28 cellular contexts compared by ENCODE assay signal in genomic region chr6:91161246-91161645, GRCh38.
"Had no signal": no experiment of that assay in that cellular context is flagged by ENCODE, and none has a peak within 500 bp of the region (broad histone marks: within the 10 kb centered on the region; RNA-seq: fewer than 3 reads in every experiment).

No MANE protein-coding gene starts in this region.

- H3K4me3 Mint-ChIP-seq: activated B cell treated with CpG ODN at 0.5 μM for 24 hours; activated CD8-positive, alpha-beta T cell treated with anti-CD3 and anti-CD28 coated beads for 36 hours; activated T-cell treated with anti-CD3 and anti-CD28 coated beads, Interleukin-2, amount 50 U/mL, for 4 hours; activated T-helper 17 cell treated with anti-CD3 and anti-CD28 coated beads, Interleukin-2, amount 50 U/mL, for 72 hours; central memory CD8-positive, alpha-beta T cell; dendritic cell treated with granulocyte-macrophage colony-stimulating factor and Interleukin-4, amounts not matched to agents 40 ng/mL and 50 ng/mL, for 4 days; immature natural killer cell; stimulated activated naive B cell treated with anti-CD40 and anti-IgM and Interleukin-4, amounts not matched to agents 10 μg/mL and 1 μg/mL and 100 μg/mL, for 72 hours had no signal

- H3K36me3 ChIP-seq: esophagus muscularis mucosa, heart left ventricle, stomach, thyroid gland, upper lobe of left lung had no signal

- H3K27me3 Mint-ChIP-seq: activated B cell treated with CpG ODN at 0.5 μM for 24 hours; activated CD8-positive, alpha-beta T cell treated with anti-CD3 and anti-CD28 coated beads for 36 hours; activated T-helper 17 cell treated with anti-CD3 and anti-CD28 coated beads, Interleukin-2, amount 50 U/mL, for 72 hours; central memory CD8-positive, alpha-beta T cell; dendritic cell treated with granulocyte-macrophage colony-stimulating factor and Interleukin-4, amounts not matched to agents 40 ng/mL and 50 ng/mL, for 4 days; naive B cell had no signal

- ATAC-seq: activated CD8-positive, alpha-beta T cell treated with anti-CD3 and anti-CD28 coated beads for 36 hours; activated naive CD4-positive, alpha-beta T cell treated with anti-CD3 and anti-CD28 coated beads, Interleukin-2, amount 50 U/mL, for 72 hours; activated T-cell treated with anti-CD3 and anti-CD28 coated beads, Interleukin-2, amount 50 U/mL, for 4 hours; activated T-helper 17 cell treated with anti-CD3 and anti-CD28 coated beads, Interleukin-2, amount 50 U/mL, for 72 hours; foreskin keratinocyte; heart left ventricle; left colon; psoas muscle; stimulated activated naive B cell treated with anti-CD40 and anti-IgM and Interleukin-4, amounts not matched to agents 10 μg/mL and 1 μg/mL and 100 μg/mL, for 72 hours had no signal

- H3K4me2 ChIP-seq: smooth muscle cell had no signal

- H3K27ac ChIP-seq: esophagus muscularis mucosa, foreskin keratinocyte, heart left ventricle, parathyroid adenoma, psoas muscle, stomach, thyroid gland, upper lobe of left lung had no signal

- H3K4me3 ChIP-seq: esophagus muscularis mucosa, heart left ventricle, psoas muscle, smooth muscle cell, stomach, thyroid gland, upper lobe of left lung had no signal

- H2AFZ ChIP-seq: parathyroid adenoma had no signal

- H3K27ac Mint-ChIP-seq: activated B cell treated with CpG ODN at 0.5 μM for 24 hours; activated CD8-positive, alpha-beta T cell treated with anti-CD3 and anti-CD28 coated beads for 36 hours; activated naive CD4-positive, alpha-beta T cell treated with anti-CD3 and anti-CD28 coated beads, Interleukin-2, amount 50 U/mL, for 72 hours; activated T-helper 17 cell treated with anti-CD3 and anti-CD28 coated beads, Interleukin-2, amount 50 U/mL, for 72 hours; dendritic cell treated with granulocyte-macrophage colony-stimulating factor and Interleukin-4, amounts not matched to agents 40 ng/mL and 50 ng/mL, for 4 days; immature natural killer cell; naive B cell; stimulated activated naive B cell treated with anti-CD40 and anti-IgM and Interleukin-4, amounts not matched to agents 10 μg/mL and 1 μg/mL and 100 μg/mL, for 72 hours had no signal

- H3K27me3 ChIP-seq: esophagus muscularis mucosa, heart left ventricle, stomach, thyroid gland, upper lobe of left lung had no signal

- H3K4me1 ChIP-seq: esophagus muscularis mucosa, foreskin keratinocyte, heart left ventricle, parathyroid adenoma, psoas muscle, stomach, thyroid gland, upper lobe of left lung had no signal

- H3K4me1 Mint-ChIP-seq: activated B cell treated with CpG ODN at 0.5 μM for 24 hours; activated T-helper 17 cell treated with anti-CD3 and anti-CD28 coated beads, Interleukin-2, amount 50 U/mL, for 72 hours; central memory CD8-positive, alpha-beta T cell; immature natural killer cell; naive B cell; stimulated activated naive B cell treated with anti-CD40 and anti-IgM and Interleukin-4, amounts not matched to agents 10 μg/mL and 1 μg/mL and 100 μg/mL, for 72 hours had no signal

- DNase-seq: activated B cell treated with CpG ODN at 0.5 μM for 24 hours; activated CD4-positive, alpha-beta T cell treated with anti-CD3 and anti-CD28 coated beads, Interleukin-2, amount 50 U/mL, for 1 hour; activated CD8-positive, alpha-beta T cell treated with anti-CD3 and anti-CD28 coated beads for 36 hours; activated T-cell treated with anti-CD3 and anti-CD28 coated beads, Interleukin-2, amount 50 U/mL, for 4 hours; foreskin keratinocyte; heart left ventricle; hypothalamus; immature natural killer cell; kidney; left colon; mammary epithelial cell; naive B cell; psoas muscle; stimulated activated CD4-positive, alpha-beta T cell treated with anti-CD3 and anti-CD28 coated beads, Interleukin-1b, Interleukin-23, amount 100 ng/mL, for 48 hours; stimulated activated CD4-positive, alpha-beta T cell treated with anti-CD3 and anti-CD28 coated beads, Interleukin-4, amount 100 ng/mL, for 4 hours; stimulated activated CD8-positive, alpha-beta memory T cell treated with anti-CD3 and anti-CD28 coated beads, Interleukin-4, amount 100 ng/mL, for 48 hours; stimulated activated naive B cell treated with anti-CD40 and anti-IgM and Interleukin-4, amounts not matched to agents 10 μg/mL and 1 μg/mL and 100 μg/mL, for 72 hours; stomach; T-helper 9 cell; thyroid gland; upper lobe of left lung had no signal

- H3K79me2 ChIP-seq: parathyroid adenoma had no signal

- H3K36me3 Mint-ChIP-seq: activated naive CD4-positive, alpha-beta T cell treated with anti-CD3 and anti-CD28 coated beads, Interleukin-2, amount 50 U/mL, for 72 hours; immature natural killer cell; naive B cell; stimulated activated naive B cell treated with anti-CD40 and anti-IgM and Interleukin-4, amounts not matched to agents 10 μg/mL and 1 μg/mL and 100 μg/mL, for 72 hours had no signal

- H3K9me3 Mint-ChIP-seq: activated B cell treated with CpG ODN at 0.5 μM for 24 hours; activated CD8-positive, alpha-beta T cell treated with anti-CD3 and anti-CD28 coated beads for 36 hours; activated naive CD4-positive, alpha-beta T cell treated with anti-CD3 and anti-CD28 coated beads, Interleukin-2, amount 50 U/mL, for 72 hours; activated T-cell treated with anti-CD3 and anti-CD28 coated beads, Interleukin-2, amount 50 U/mL, for 4 hours; activated T-helper 17 cell treated with anti-CD3 and anti-CD28 coated beads, Interleukin-2, amount 50 U/mL, for 72 hours; central memory CD8-positive, alpha-beta T cell; dendritic cell treated with granulocyte-macrophage colony-stimulating factor and Interleukin-4, amounts not matched to agents 40 ng/mL and 50 ng/mL, for 4 days; naive B cell had no signal
